Comparison of ENCODE assay signal across 19 cellular contexts in the genomic region with DNA sequence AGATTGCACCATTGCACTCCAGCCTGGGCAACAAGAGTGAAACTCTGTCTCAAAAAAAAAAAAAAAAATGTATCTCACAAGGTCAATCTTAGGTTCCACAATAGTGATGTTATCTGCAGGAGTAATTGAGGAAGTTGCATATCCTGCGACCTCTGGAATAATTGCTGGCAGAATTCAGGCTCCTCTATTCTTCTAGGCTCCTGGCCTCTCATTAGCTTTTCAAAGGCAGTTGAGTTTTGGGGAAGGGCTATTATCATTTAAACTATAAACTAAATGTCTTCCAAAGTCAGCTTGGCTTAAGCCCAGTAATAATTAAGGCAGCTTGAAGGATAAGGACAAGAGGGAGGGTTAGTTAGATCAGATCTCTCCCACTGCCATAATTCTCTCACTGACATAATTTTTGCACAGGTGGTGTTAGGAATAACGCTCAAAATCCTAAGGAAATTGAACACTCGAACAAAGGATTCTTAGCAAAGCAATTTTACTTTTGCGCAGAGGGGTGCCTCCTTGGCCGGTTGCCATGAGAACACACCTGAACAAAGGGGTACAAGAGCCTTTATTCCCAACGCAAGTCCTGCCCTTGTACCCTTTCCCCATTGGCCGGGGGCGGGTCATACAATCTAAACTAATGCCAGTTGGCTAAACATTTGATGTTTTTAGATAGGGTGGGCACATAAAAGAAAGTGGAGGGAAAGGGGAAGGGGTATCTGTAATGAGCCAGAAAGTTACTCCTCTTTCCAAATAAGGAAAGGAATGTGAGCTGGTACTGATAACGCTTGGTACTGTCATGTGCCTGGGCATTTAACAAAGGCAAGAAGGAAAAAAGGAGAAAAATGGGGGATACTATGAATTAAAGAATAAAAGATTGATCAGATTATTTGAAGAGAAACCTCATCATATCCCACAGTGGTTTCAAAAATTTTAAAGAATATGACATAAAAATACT.
DNase-seq lines count a peak whose midpoint lies in the region; ATAC-seq and TF ChIP-seq lines count a peak whose summit lies in the region.
"Had no signal": no experiment of that assay in that cellular context is flagged by ENCODE, and none has a peak within 500 bp of the region (broad histone marks: within the 10 kb centered on the region; RNA-seq: fewer than 3 reads in every experiment).

No MANE protein-coding gene starts in this region.

- peak overlapping the region; percentile 15; the same call in 1 of the 2 replicates for H3K9ac ChIP-seq in ES-I3 (ENCODE audit: low read depth, low read length)
- peak overlapping the region; percentile 62 for H3K9ac ChIP-seq in HUES64 (ENCODE audit: low read depth, low read length)
- no peak overlapping the region for H3K9ac ChIP-seq in iPS-15b (ENCODE audit: low read depth, low read length)
- H3K9ac ChIP-seq: BLaER1, SK-N-SH had no signal

- no peaks in the 10 kb centered on the region for H3K27me3 ChIP-seq in HUES64 (ENCODE audit: insufficient read depth, low read length)
- H3K27me3 ChIP-seq in iPS-15b (ENCODE audit: control insufficient read depth, insufficient read depth, low read length) = no peaks in the 10 kb centered on the region
- H3K27me3 ChIP-seq in ovary = no peaks in the 10 kb centered on the region
- no peaks in the 10 kb centered on the region for H3K27me3 ChIP-seq in right lobe of liver
- H3K27me3 ChIP-seq: BLaER1 had no signal

- no peak for TF ChIP-seq EP300 in ovary (IDR thresholded peaks at IDR 0.05)

- H3K27ac Mint-ChIP-seq in T-helper 2 cell treated with Interferon-gamma antibody and Interleukin-4, amounts not matched to agents 5 μg/mL and 100 μg/mL, for 36 hours = no peak overlapping the region
- H3K27ac Mint-ChIP-seq: CD8-positive, alpha-beta T cell had no signal

- H3K9me3 Mint-ChIP-seq in T-helper 2 cell treated with Interferon-gamma antibody and Interleukin-4, amounts not matched to agents 5 μg/mL and 100 μg/mL, for 36 hours = peaks cover 9% of the 10 kb centered on the region
- H3K9me3 Mint-ChIP-seq: CD8-positive, alpha-beta T cell had no signal

- H3K4me1 ChIP-seq in ES-I3 (ENCODE audit: insufficient read depth, low read length) (peaks cover 20% of the 10 kb centered on the region), HUES64 (ENCODE audit: insufficient read depth, low read length) (peaks cover 22% of the 10 kb centered on the region), iPS-15b (ENCODE audit: control insufficient read depth, insufficient read depth, low read length) (peaks cover 23% of the 10 kb centered on the region), ovary (ENCODE audit: insufficient read depth) (no peaks in the 10 kb centered on the region), right lobe of liver (no peaks in the 10 kb centered on the region)
- H3K4me1 ChIP-seq: BLaER1 had no signal

- H3K27ac ChIP-seq in HUES64 (ENCODE audit: low read depth, low read length) = peak overlapping the region; percentile 91
- H3K27ac ChIP-seq in ovary = no peak overlapping the region
- no peak overlapping the region for H3K27ac ChIP-seq in right lobe of liver
- H3K27ac ChIP-seq: BLaER1 had no signal

- no peak for TF ChIP-seq POLR2A in ovary (IDR thresholded peaks at IDR 0.05)
- TF ChIP-seq POLR2A in right lobe of liver (IDR thresholded peaks at IDR 0.05) = no peak

- H3K4me3 ChIP-seq in HUES64 (ENCODE audit: low read length) (peak overlapping the region; percentile 37; the same call in 1 of the 2 replicates), iPS-15b (ENCODE audit: low read depth, low read length) (peak overlapping the region; percentile 23), ovary (no peak overlapping the region), right lobe of liver (no peak overlapping the region)
- H3K4me3 ChIP-seq: BLaER1, MG63 had no signal

- no peaks in the 10 kb centered on the region for H3K27me3 Mint-ChIP-seq in T-helper 2 cell treated with Interferon-gamma antibody and Interleukin-4, amounts not matched to agents 5 μg/mL and 100 μg/mL, for 36 hours (ENCODE audit: low read depth)

- intact Hi-C loops in ovary (cut with DNase I) = no loop called here
- intact Hi-C loops in right lobe of liver (cut with DNase I) = no loop called here

- H3K4me1 Mint-ChIP-seq in T-helper 2 cell treated with Interferon-gamma antibody and Interleukin-4, amounts not matched to agents 5 μg/mL and 100 μg/mL, for 36 hours (ENCODE audit: low read depth) = peaks cover 4% of the 10 kb centered on the region

- ATAC-seq in right lobe of liver = no peak
- ATAC-seq: CD8-positive, alpha-beta T cell had no signal

- no peak for TF ChIP-seq CTCF in ovary (IDR thresholded peaks at IDR 0.05)
- TF ChIP-seq CTCF in right lobe of liver (IDR thresholded peaks at IDR 0.05) = no peak

- no peak overlapping the region for H3K4me3 Mint-ChIP-seq in T-helper 2 cell treated with Interferon-gamma antibody and Interleukin-4, amounts not matched to agents 5 μg/mL and 100 μg/mL, for 36 hours
- H3K4me3 Mint-ChIP-seq: CD8-positive, alpha-beta T cell had no signal

- peak; percentile 55 for DNase-seq in SKM-1 (lab: John Stamatoyannopoulos, UW; ENCODE audit: unreplicated experiment)
- DNase-seq in ovary = no peak
- no peak for DNase-seq in T-helper 2 cell treated with Interferon-gamma antibody and Interleukin-4, amounts not matched to agents 5 μg/mL and 100 μg/mL, for 36 hours (ENCODE audit: low spot score)
- DNase-seq in DMS 273 treated with DMSO at 0.1 percent for 48 hours (lab: John Stamatoyannopoulos, UW) = no peak
- DNase-seq in right lobe of liver = no peak
- DNase-seq: CD8-positive, alpha-beta T cell; DMS79; Karpas-422; MG63; NCI-H1417; NCI-H187 treated with DMSO at 0.1 percent for 48 hours; NCI-H446; NCI-H748 treated with DMSO at 0.1 percent for 48 hours; Right ventricle myocardium superior; SK-N-SH had no signal

- no peaks in the 10 kb centered on the region; the same call in 1 of the 2 replicates for H3K9me3 ChIP-seq in ES-I3 (ENCODE audit: control insufficient read depth, insufficient read depth, low read length)
- H3K9me3 ChIP-seq in HUES64 (ENCODE audit: insufficient read depth, low read depth, low read length) = no peaks in the 10 kb centered on the region
- H3K9me3 ChIP-seq in iPS-15b (ENCODE audit: control insufficient read depth, insufficient read depth, low read length) = no peaks in the 10 kb centered on the region
- H3K9me3 ChIP-seq in ovary = no peaks in the 10 kb centered on the region
- no peaks in the 10 kb centered on the region for H3K9me3 ChIP-seq in right lobe of liver
- H3K9me3 ChIP-seq: BLaER1, MG63, SK-N-SH had no signal

- H3K36me3 ChIP-seq in ES-I3 (ENCODE audit: insufficient read depth, low read length) (no peaks in the 10 kb centered on the region), HUES64 (ENCODE audit: insufficient read depth, low read length) (no peaks in the 10 kb centered on the region), iPS-15b (ENCODE audit: control insufficient read depth, insufficient read depth, low read length) (no peaks in the 10 kb centered on the region), ovary (no peaks in the 10 kb centered on the region), right lobe of liver (no peaks in the 10 kb centered on the region)
- H3K36me3 ChIP-seq: BLaER1, MG63 had no signal

- 73% methylated on average over 9 of the region's 9 CpGs for WGBS in HUES64
- 54 to 75% (median 60%) methylated on average over 9 of the region's 9 CpGs for WGBS in ovary, 3 donors
- WGBS in right lobe of liver (ENCODE audit: insufficient coverage, low coverage, low lambda C conversion rate, missing lambda C conversion rate) = 86% methylated on average over 9 of the region's 9 CpGs

- no peaks in the 10 kb centered on the region for H3K36me3 Mint-ChIP-seq in T-helper 2 cell treated with Interferon-gamma antibody and Interleukin-4, amounts not matched to agents 5 μg/mL and 100 μg/mL, for 36 hours (ENCODE audit: low read depth)
- H3K36me3 Mint-ChIP-seq: CD8-positive, alpha-beta T cell had no signal

Comparison
In these comparisons a context has a peak if more than half of its experiments do, and no peak if none do; other contexts are left out.
1. H3K4me3 ChIP-seq: peak in HUES64 (single experiment) and iPS-15b (single experiment); none in ovary (single experiment) and right lobe of liver (0 of 3).